ENCODE assay signal across 16 cellular contexts in genomic region chr5:138305797-138306196, GRCh38. TPM values are rescaled to one million over a fixed set of nuclear protein-coding genes. Genes with fewer than 3 reads are reported as not detected.
A peak's percentile ranks its signal among the peaks of the same experiment; 100 is the strongest.
DNase-seq lines count a peak whose midpoint lies in the region; ATAC-seq and TF ChIP-seq lines count a peak whose summit lies in the region.
"Had no signal": no experiment of that assay in that cellular context is flagged by ENCODE, and none has a peak within 500 bp of the region (broad histone marks: within the 10 kb centered on the region; RNA-seq: fewer than 3 reads in every experiment).

No MANE protein-coding gene starts in this region.

- no peaks in the 10 kb centered on the region for H3K36me3 Mint-ChIP-seq in activated T-cell treated with anti-CD3 and anti-CD28 coated beads, Interleukin-2, amount 50 U/mL, for 72 hours (ENCODE audit: insufficient read depth in 2 of 2)
- peaks cover 6% of the 10 kb centered on the region for H3K36me3 Mint-ChIP-seq in mesothelial cell of epicardium
- no peaks in the 10 kb centered on the region for H3K36me3 Mint-ChIP-seq in CD8-positive, alpha-beta memory T cell
- H3K36me3 Mint-ChIP-seq: activated naive CD4-positive, alpha-beta T cell treated with anti-CD3 and anti-CD28 coated beads, Interleukin-2, amount 50 U/mL, for 72 hours had no signal

- intact Hi-C loops in thyroid gland (cut with DNase I) = no loop called here

- H3K36me3 ChIP-seq in thyroid gland = no peaks in the 10 kb centered on the region
- H3K36me3 ChIP-seq in CD8-positive, alpha-beta memory T cell (ENCODE audit: insufficient read depth, low read length) = no peaks in the 10 kb centered on the region
- H3K36me3 ChIP-seq: right lobe of liver had no signal

- H3K4me1 ChIP-seq in thyroid gland = no peaks in the 10 kb centered on the region
- H3K4me1 ChIP-seq in CD8-positive, alpha-beta memory T cell (ENCODE audit: insufficient read depth, low read length) = no peaks in the 10 kb centered on the region
- H3K4me1 ChIP-seq: right lobe of liver, SJSA1 had no signal

- peak; percentile 18 for DNase-seq in NCI-H748 (lab: John Stamatoyannopoulos, UW; ENCODE audit: unreplicated experiment)
- DNase-seq in NCI-H748 treated with DMSO at 0.1 percent for 48 hours (lab: John Stamatoyannopoulos, UW) = no peak
- DNase-seq in NCI-H510A treated with DMSO at 0.1 percent for 48 hours (lab: John Stamatoyannopoulos, UW) = peak; percentile 66
- DNase-seq in epithelial cell of esophagus (ENCODE audit: low read depth) = peak; percentile 80
- DNase-seq in thyroid gland = peak; percentile 64 to 74
- DNase-seq in activated T-cell treated with anti-CD3 and anti-CD28 coated beads, Interleukin-2, amount 50 U/mL, for 72 hours = no peak
- no peak for DNase-seq in mesothelial cell of epicardium (ENCODE audit: low spot score in 2 of 2, unreplicated experiment in 2 of 2)
- DNase-seq in CD8-positive, alpha-beta memory T cell = no peak
- DNase-seq: activated CD4-positive, alpha-beta T cell treated with anti-CD3 and anti-CD28 coated beads, Interleukin-2, amount 10 ng/mL, durations not matched to agents 7 days and 5 days; HCEC 1CT; hippocampal formation; MV-4-11 had no signal

- no peaks in the 10 kb centered on the region for H3K9me3 Mint-ChIP-seq in activated T-cell treated with anti-CD3 and anti-CD28 coated beads, Interleukin-2, amount 50 U/mL, for 72 hours
- no peaks in the 10 kb centered on the region for H3K9me3 Mint-ChIP-seq in mesothelial cell of epicardium
- H3K9me3 Mint-ChIP-seq in CD8-positive, alpha-beta memory T cell = no peaks in the 10 kb centered on the region
- H3K9me3 Mint-ChIP-seq: activated CD4-positive, alpha-beta T cell treated with anti-CD3 and anti-CD28 coated beads, Interleukin-2, amount 10 ng/mL, durations not matched to agents 7 days and 5 days; activated naive CD4-positive, alpha-beta T cell treated with anti-CD3 and anti-CD28 coated beads, Interleukin-2, amount 50 U/mL, for 72 hours had no signal

- POLR2A ChIA-PET in CD8-positive, alpha-beta memory T cell (lab: Charles Lee) = no interaction called here

- TF ChIP-seq POLR2A in thyroid gland (IDR thresholded peaks at IDR 0.05) = no peak

- H3K27ac ChIP-seq in thyroid gland = no peak overlapping the region
- no peak overlapping the region for H3K27ac ChIP-seq in CD8-positive, alpha-beta memory T cell (ENCODE audit: low read depth, low read length)
- H3K27ac ChIP-seq: right lobe of liver, SJSA1 had no signal

- no peak overlapping the region for H3K27ac Mint-ChIP-seq in activated T-cell treated with anti-CD3 and anti-CD28 coated beads, Interleukin-2, amount 50 U/mL, for 72 hours
- H3K27ac Mint-ChIP-seq in mesothelial cell of epicardium = no peak overlapping the region
- H3K27ac Mint-ChIP-seq in CD8-positive, alpha-beta memory T cell = peak overlapping the region in 1 of 8 donors; percentile 39
- H3K27ac Mint-ChIP-seq: activated CD4-positive, alpha-beta T cell treated with anti-CD3 and anti-CD28 coated beads, Interleukin-2, amount 10 ng/mL, durations not matched to agents 7 days and 5 days; activated naive CD4-positive, alpha-beta T cell treated with anti-CD3 and anti-CD28 coated beads, Interleukin-2, amount 50 U/mL, for 72 hours had no signal

- H3K4me3 ChIP-seq in epithelial cell of esophagus (ENCODE audit: low read length) (no peak overlapping the region), thyroid gland (replicated peaks in 1 of 3) (no peak overlapping the region)
- H3K4me3 ChIP-seq in CD8-positive, alpha-beta memory T cell (ENCODE audit: low read length) = no peak overlapping the region
- H3K4me3 ChIP-seq: right lobe of liver, SJSA1 had no signal

- no peaks in the 10 kb centered on the region for H3K9me3 ChIP-seq in thyroid gland
- no peaks in the 10 kb centered on the region for H3K9me3 ChIP-seq in CD8-positive, alpha-beta memory T cell (ENCODE audit: low read length)
- H3K9me3 ChIP-seq: right lobe of liver, SJSA1 had no signal

- H3K27me3 ChIP-seq in thyroid gland = no peaks in the 10 kb centered on the region
- no peaks in the 10 kb centered on the region for H3K27me3 ChIP-seq in CD8-positive, alpha-beta memory T cell (ENCODE audit: insufficient read depth, low read length, poor library complexity, severe bottlenecking)
- H3K27me3 ChIP-seq: right lobe of liver, SJSA1 had no signal

- ATAC-seq in activated T-cell treated with anti-CD3 and anti-CD28 coated beads, Interleukin-2, amount 50 U/mL, for 72 hours (replicated peaks in 1 of 2) = no peak
- ATAC-seq: activated naive CD4-positive, alpha-beta T cell treated with anti-CD3 and anti-CD28 coated beads, Interleukin-2, amount 50 U/mL, for 72 hours had no signal

- TF ChIP-seq CTCF in epithelial cell of esophagus (IDR thresholded peaks at IDR 0.05; ENCODE audit: insufficient read depth, low read depth, low read length, missing control alignments) (peak; percentile 21), thyroid gland (IDR thresholded peaks at IDR 0.05) (no peak), mesothelial cell of epicardium (IDR thresholded peaks at IDR 0.05; ENCODE audit: unreplicated experiment) (no peak)

- 29 to 32% methylated on average over 1 of the region's 1 CpG for WGBS in thyroid gland, 2 donors

- no peaks in the 10 kb centered on the region for H3K4me1 Mint-ChIP-seq in activated T-cell treated with anti-CD3 and anti-CD28 coated beads, Interleukin-2, amount 50 U/mL, for 72 hours (ENCODE audit: low read depth)
- H3K4me1 Mint-ChIP-seq in mesothelial cell of epicardium = no peaks in the 10 kb centered on the region
- no peaks in the 10 kb centered on the region for H3K4me1 Mint-ChIP-seq in CD8-positive, alpha-beta memory T cell

- H3K4me3 Mint-ChIP-seq in activated T-cell treated with anti-CD3 and anti-CD28 coated beads, Interleukin-2, amount 50 U/mL, for 72 hours = no peak overlapping the region
- no peak overlapping the region for H3K4me3 Mint-ChIP-seq in mesothelial cell of epicardium
- H3K4me3 Mint-ChIP-seq in CD8-positive, alpha-beta memory T cell = no peak overlapping the region
- H3K4me3 Mint-ChIP-seq: activated CD4-positive, alpha-beta T cell treated with anti-CD3 and anti-CD28 coated beads, Interleukin-2, amount 10 ng/mL, durations not matched to agents 7 days and 5 days had no signal

- CTCF ChIA-PET in CD8-positive, alpha-beta memory T cell (lab: Charles Lee) = no interaction called here

- H3K27me3 Mint-ChIP-seq in activated T-cell treated with anti-CD3 and anti-CD28 coated beads, Interleukin-2, amount 50 U/mL, for 72 hours (ENCODE audit: low read depth) = no peaks in the 10 kb centered on the region
- no peaks in the 10 kb centered on the region for H3K27me3 Mint-ChIP-seq in mesothelial cell of epicardium (ENCODE audit: low read depth)
- H3K27me3 Mint-ChIP-seq in CD8-positive, alpha-beta memory T cell = no peaks in the 10 kb centered on the region
- H3K27me3 Mint-ChIP-seq: activated CD4-positive, alpha-beta T cell treated with anti-CD3 and anti-CD28 coated beads, Interleukin-2, amount 10 ng/mL, durations not matched to agents 7 days and 5 days had no signal

RNA-seq across cellular contexts. Expression of gene CDC25C, which starts 25.8 kb away (rescaled TPM):
- total RNA-seq in thyroid gland = under 1 TPM in 1 of 4 donors, not detected in 3; 0.27 TPM
- total RNA-seq in activated T-cell treated with anti-CD3 and anti-CD28 coated beads, Interleukin-2, amount 50 U/mL, for 72 hours = 10 to 100 TPM; 22.6 to 30.1 TPM
- 6.7 to 6.8 TPM (median 6.7 TPM) in 3 replicates for total RNA-seq in mesothelial cell of epicardium
- total RNA-seq in CD8-positive, alpha-beta memory T cell = 1 to 10 TPM; 4.3 to 5.3 TPM
- not detected for polyA plus RNA-seq in CD8-positive, alpha-beta memory T cell

RNA-seq across cellular contexts. Expression of gene GFRA3, which starts 31.4 kb away (rescaled TPM):
- total RNA-seq in thyroid gland (not detected), mesothelial cell of epicardium (0.27 to 0.73 TPM (median 0.43 TPM) in 3 replicates)
- total RNA-seq in activated T-cell treated with anti-CD3 and anti-CD28 coated beads, Interleukin-2, amount 50 U/mL, for 72 hours = under 1 TPM in 1 of 2 donors, not detected in 1; 0.17 TPM
- not detected for total RNA-seq in CD8-positive, alpha-beta memory T cell
- polyA plus RNA-seq in CD8-positive, alpha-beta memory T cell = not detected
- total RNA-seq: SJSA1 had no signal
- polyA plus RNA-seq: AG04450 had no signal

RNA-seq across cellular contexts. Expression of gene FAM53C, which starts 32.3 kb away (rescaled TPM):
- total RNA-seq in thyroid gland (10 to 100 TPM; 17.8 to 32.4 (median 20.7) TPM), mesothelial cell of epicardium (52.1 to 53.6 TPM (median 52.9 TPM) in 3 replicates)
- total RNA-seq in activated T-cell treated with anti-CD3 and anti-CD28 coated beads, Interleukin-2, amount 50 U/mL, for 72 hours = 10 to 100 TPM; 39.1 to 44.7 TPM
- total RNA-seq in CD8-positive, alpha-beta memory T cell = 10 to 100 TPM; 29.5 to 32.2 TPM
- 20.6 TPM for polyA plus RNA-seq in CD8-positive, alpha-beta memory T cell

RNA-seq across cellular contexts. Expression of gene KDM3B, which starts 46.7 kb away (rescaled TPM):
- total RNA-seq in thyroid gland (10 to 100 TPM; 64.8 to 89.4 (median 75.6) TPM), mesothelial cell of epicardium (94.0 to 96.6 TPM (median 96.1 TPM) in 3 replicates)
- 10 to 100 TPM; 59.5 to 67.2 TPM for total RNA-seq in activated T-cell treated with anti-CD3 and anti-CD28 coated beads, Interleukin-2, amount 50 U/mL, for 72 hours
- 10 to 100 TPM; 42.4 to 44.7 TPM for total RNA-seq in CD8-positive, alpha-beta memory T cell
- polyA plus RNA-seq in CD8-positive, alpha-beta memory T cell = 14.7 TPM

Comparison
In these comparisons a context has a peak if more than half of its experiments do, and no peak if none do; other contexts are left out.
1. DNase-seq: peak in NCI-H748 (single experiment), NCI-H510A treated with DMSO at 0.1 percent for 48 hours (single experiment), epithelial cell of esophagus (single experiment) and thyroid gland (2 of 2); none in NCI-H748 treated with DMSO at 0.1 percent for 48 hours (single experiment), activated T-cell treated with anti-CD3 and anti-CD28 coated beads, Interleukin-2, amount 50 U/mL, for 72 hours (0 of 2), mesothelial cell of epicardium (0 of 2) and CD8-positive, alpha-beta memory T cell (0 of 5).